26 cellular contexts compared by ENCODE assay signal in genomic region chr6:142048593-142048980, GRCh38.
"Had no signal": no experiment of that assay in that cellular context is flagged by ENCODE, and none has a peak within 500 bp of the region (broad histone marks: within the 10 kb centered on the region; RNA-seq: fewer than 3 reads in every experiment).

No MANE protein-coding gene starts in this region.

- H3K27me3 ChIP-seq: SJSA1 had no signal

- H3K36me3 ChIP-seq: SJSA1 had no signal

- DNase-seq: IMR-90; Kasumi-1; MV-4-11; NCI-H1048; NCI-H1105; NCI-H1417; NCI-H1436 treated with DMSO at 0.1 percent for 48 hours; NCI-H1694; NCI-H1930; NCI-H2081; NCI-H2107; NCI-H2227 treated with DMSO at 0.1 percent for 48 hours; NCI-H524; NCI-H526 treated with DMSO at 0.1 percent for 48 hours; NCI-H774; NK-92 treated with Interleukin-12 subunit alpha and Interleukin-12 subunit beta, amount 100 ng/mL, for 24 hours; PC-3; Right ventricle myocardium superior; RPMI8226; SIG-M5; T-helper 1 cell; T-helper 17 cell had no signal

- H3K4me3 ChIP-seq: SK-N-MC had no signal

- H3K9ac ChIP-seq: KMS-11 had no signal

- H3K4me1 ChIP-seq: SJSA1 had no signal

- H3K27ac ChIP-seq: HL-60, KMS-11, SJSA1, SK-N-MC had no signal

- H3K4me2 ChIP-seq: KMS-11 had no signal
